In genomic region chr3:33438284-33438668, GRCh38 we compare ENCODE assay signal across 8 cellular contexts. TPM values are rescaled to one million over a fixed set of nuclear protein-coding genes. Genes with fewer than 3 reads are reported as not detected.
A peak's percentile ranks its signal among the peaks of the same experiment; 100 is the strongest.
DNase-seq lines count a peak whose midpoint lies in the region; ATAC-seq and TF ChIP-seq lines count a peak whose summit lies in the region.

No MANE protein-coding gene starts in this region.

- CTCF ChIA-PET in activated CD4-positive, alpha-beta T cell treated with anti-CD3 and anti-CD28 coated beads for 36 hours (lab: Charles Lee): interaction anchor here (0.5 to 1.8 kb wide), 6 partner anchors 9 to 101 kb away, joined by 3 to 5 read pairs (median 3); no protein-coding TSS in a partner anchor

- H3K9me3 Mint-ChIP-seq in activated CD4-positive, alpha-beta T cell treated with anti-CD3 and anti-CD28 coated beads for 36 hours (ENCODE audit: low read depth): no peaks in the 10 kb centered on the region
- no peaks in the 10 kb centered on the region for H3K9me3 Mint-ChIP-seq in progenitor cell of endocrine pancreas (ENCODE audit: low read depth)

- peaks cover 50% of the 10 kb centered on the region for H3K4me1 Mint-ChIP-seq in activated CD4-positive, alpha-beta T cell treated with anti-CD3 and anti-CD28 coated beads for 36 hours
- H3K4me1 Mint-ChIP-seq in progenitor cell of endocrine pancreas (ENCODE audit: low read depth): peaks cover 36% of the 10 kb centered on the region

- no peaks in the 10 kb centered on the region for H3K9me2 ChIP-seq in SU-DHL-6 (replicated peaks; ENCODE audit: insufficient read depth, low read length)

- H4K20me1 ChIP-seq in SU-DHL-6 (ENCODE audit: low read depth, low read length) (peaks cover 30% of the 10 kb centered on the region), fibroblast of lung (ENCODE audit: control insufficient read depth, extremely low read depth, insufficient read depth, low read length) (peaks cover 3% of the 10 kb centered on the region)

- no peak for TF ChIP-seq CTCF in SU-DHL-6 (IDR thresholded peaks at IDR 0.05; ENCODE audit: insufficient read depth, low read length, poor library complexity, severe bottlenecking)
- TF ChIP-seq CTCF in fibroblast of lung (conservative IDR thresholded peaks at IDR 0.05 in 1 of 2, IDR thresholded peaks at IDR 0.05 in 1 of 2; ENCODE audit: low read depth in 1 of 2, low read length in 2 of 2): no peak
- no peak for TF ChIP-seq CTCF in progenitor cell of endocrine pancreas (IDR thresholded peaks at IDR 0.05; ENCODE audit: unreplicated experiment)

- H3K36me3 ChIP-seq in SU-DHL-6 (ENCODE audit: low read length) (no peaks in the 10 kb centered on the region), fibroblast of lung (ENCODE audit: control insufficient read depth, insufficient read depth, low read length) (no peaks in the 10 kb centered on the region)

- H3K27me3 ChIP-seq in SU-DHL-6 (ENCODE audit: low read length): no peaks in the 10 kb centered on the region
- H3K27me3 ChIP-seq in fibroblast of lung (ENCODE audit: control insufficient read depth, insufficient read depth, low read length): no peaks in the 10 kb centered on the region

- peaks cover 2% of the 10 kb centered on the region for H3K4me1 ChIP-seq in fibroblast of lung (ENCODE audit: control insufficient read depth, extremely low read depth, insufficient read depth, low read length)

- H3K4me3 ChIP-seq in SU-DHL-6 (ENCODE audit: insufficient read depth, low read length, poor library complexity, severe bottlenecking) (peak overlapping the region; percentile 83), fibroblast of lung (replicated peaks in 1 of 4; ENCODE audit: control extremely low read depth in 1 of 4, insufficient read depth in 1 of 4, low read depth in 3 of 4, low read length in 4 of 4) (peak overlapping the region; percentile 70 to 99 (median 92))

- H3K4me2 ChIP-seq in SU-DHL-6 (ENCODE audit: low read depth, low read length, poor library complexity, severe bottlenecking) (peak overlapping the region; percentile 85), fibroblast of lung (ENCODE audit: extremely low read depth, insufficient read depth, low read length) (peak overlapping the region; percentile 92)

- H3F3A ChIP-seq in SU-DHL-6 (ENCODE audit: insufficient read depth): peaks cover 18% of the 10 kb centered on the region

- peak overlapping the region; percentile 78; the same call in 1 of the 2 replicates for H3K27ac ChIP-seq in SU-DHL-6 (ENCODE audit: low read depth, low read length)
- H3K27ac ChIP-seq in fibroblast of lung (ENCODE audit: insufficient read depth, low read length): peak overlapping the region; percentile 92

- DNase-seq in activated CD4-positive, alpha-beta T cell treated with anti-CD3 and anti-CD28 coated beads for 36 hours: no peak
- no peak for DNase-seq in activated CD4-positive, alpha-beta T cell treated with anti-CD3 and anti-CD28 coated beads, Interleukin-2, amount 50 U/mL, for 48 hours
- DNase-seq in fibroblast of lung (ENCODE audit: low read depth in 2 of 2): peak; percentile 58 to 63
- no peak for DNase-seq in progenitor cell of endocrine pancreas (ENCODE audit: low spot score, unreplicated experiment)
- no peak for DNase-seq in NK-92 treated with Interleukin-12 subunit alpha and Interleukin-12 subunit beta, amount 100 ng/mL, for 24 hours (lab: John Stamatoyannopoulos, UW)
- DNase-seq in iPS-NIHi7 (ENCODE audit: extremely low spot score): no peak
- no peak for DNase-seq in stimulated activated CD4-positive, alpha-beta T cell treated with anti-CD3 and anti-CD28 coated beads, Interleukin-1b, Interleukin-23, amount 100 ng/mL, for 48 hours

- H3K9ac ChIP-seq in SU-DHL-6 (ENCODE audit: low read length): peak overlapping the region; percentile 90
- peak overlapping the region; percentile 81 for H3K9ac ChIP-seq in fibroblast of lung (ENCODE audit: insufficient read depth, low read length)

- H3K79me2 ChIP-seq in SU-DHL-6 (ENCODE audit: insufficient read depth, low read length): peaks cover 65% of the 10 kb centered on the region
- H3K79me2 ChIP-seq in fibroblast of lung (ENCODE audit: control insufficient read depth, insufficient read depth, low read length): peaks cover 65% of the 10 kb centered on the region

- peak overlapping the region; percentile 95 for H3K4me3 Mint-ChIP-seq in activated CD4-positive, alpha-beta T cell treated with anti-CD3 and anti-CD28 coated beads for 36 hours
- peak overlapping the region; percentile 82 for H3K4me3 Mint-ChIP-seq in progenitor cell of endocrine pancreas (ENCODE audit: low read depth)

- H3K27ac Mint-ChIP-seq in activated CD4-positive, alpha-beta T cell treated with anti-CD3 and anti-CD28 coated beads for 36 hours: peak overlapping the region; percentile 92
- H3K27ac Mint-ChIP-seq in progenitor cell of endocrine pancreas: peak overlapping the region; percentile 91

- H3K36me3 Mint-ChIP-seq in activated CD4-positive, alpha-beta T cell treated with anti-CD3 and anti-CD28 coated beads for 36 hours (ENCODE audit: low read depth): peaks cover 10% of the 10 kb centered on the region
- no peaks in the 10 kb centered on the region for H3K36me3 Mint-ChIP-seq in progenitor cell of endocrine pancreas (ENCODE audit: insufficient read depth)

- POLR2A ChIA-PET in activated CD4-positive, alpha-beta T cell treated with anti-CD3 and anti-CD28 coated beads for 36 hours (lab: Charles Lee): interaction anchor here (0.7 kb wide), 1 partner anchor 306 kb away, joined by 5 read pairs; no protein-coding TSS in a partner anchor

- H3K9me3 ChIP-seq in SU-DHL-6 (ENCODE audit: insufficient read depth, low read length) (no peaks in the 10 kb centered on the region), fibroblast of lung (ENCODE audit: control insufficient read depth, insufficient read depth, low read depth, low read length) (no peaks in the 10 kb centered on the region)

- H3K27me3 Mint-ChIP-seq in activated CD4-positive, alpha-beta T cell treated with anti-CD3 and anti-CD28 coated beads for 36 hours: no peaks in the 10 kb centered on the region
- H3K27me3 Mint-ChIP-seq in progenitor cell of endocrine pancreas: no peaks in the 10 kb centered on the region

- intact Hi-C loops in activated CD4-positive, alpha-beta T cell treated with anti-CD3 and anti-CD28 coated beads for 36 hours (cut with DNase I, micrococcal nuclease): loop anchor here (2.0 to 10.0 kb wide), 4 partner anchors 21 to 486 kb away; partner anchors contain the start of genes CCR4 (in 1 of the 2), CLASP2 (in 1 of the 2) and CRTAP (in 1 of the 2)

- ATAC-seq in activated CD4-positive, alpha-beta T cell treated with anti-CD3 and anti-CD28 coated beads for 36 hours: no peak

- H2AFZ ChIP-seq in SU-DHL-6 (ENCODE audit: low read depth, low read length, severe bottlenecking) (no peak overlapping the region), fibroblast of lung (ENCODE audit: low read length) (no peak overlapping the region)

RNA-seq across cellular contexts. Expression of gene UBP1, which starts 1.9 kb away (rescaled TPM):
- total RNA-seq in activated CD4-positive, alpha-beta T cell treated with anti-CD3 and anti-CD28 coated beads for 36 hours: 10 to 100 TPM; 54.8 to 66.0 TPM
- total RNA-seq in fibroblast of lung (42.6 and 48.1 TPM in 2 replicates), progenitor cell of endocrine pancreas (78.1 and 86.7 TPM in 2 replicates)
- 98.6 and 99.7 TPM in 2 replicates for polyA plus RNA-seq in fibroblast of lung
- 38.3 and 39.3 TPM in 2 replicates for polyA plus RNA-seq in fibroblast of lung (2012)
- 14.4 and 54.1 TPM in 2 replicates for polyA minus RNA-seq in fibroblast of lung (ENCODE audit: low replicate concordance)

Comparison
In these comparisons a context has a peak if more than half of its experiments do, and no peak if none do; other contexts are left out.
1. DNase-seq: peak in fibroblast of lung (2 of 2); none in activated CD4-positive, alpha-beta T cell treated with anti-CD3 and anti-CD28 coated beads for 36 hours (single experiment), activated CD4-positive, alpha-beta T cell treated with anti-CD3 and anti-CD28 coated beads, Interleukin-2, amount 50 U/mL, for 48 hours (0 of 2), progenitor cell of endocrine pancreas (single experiment), NK-92 treated with Interleukin-12 subunit alpha and Interleukin-12 subunit beta, amount 100 ng/mL, for 24 hours (single experiment), iPS-NIHi7 (single experiment) and stimulated activated CD4-positive, alpha-beta T cell treated with anti-CD3 and anti-CD28 coated beads, Interleukin-1b, Interleukin-23, amount 100 ng/mL, for 48 hours (single experiment).